In the genomic region with DNA sequence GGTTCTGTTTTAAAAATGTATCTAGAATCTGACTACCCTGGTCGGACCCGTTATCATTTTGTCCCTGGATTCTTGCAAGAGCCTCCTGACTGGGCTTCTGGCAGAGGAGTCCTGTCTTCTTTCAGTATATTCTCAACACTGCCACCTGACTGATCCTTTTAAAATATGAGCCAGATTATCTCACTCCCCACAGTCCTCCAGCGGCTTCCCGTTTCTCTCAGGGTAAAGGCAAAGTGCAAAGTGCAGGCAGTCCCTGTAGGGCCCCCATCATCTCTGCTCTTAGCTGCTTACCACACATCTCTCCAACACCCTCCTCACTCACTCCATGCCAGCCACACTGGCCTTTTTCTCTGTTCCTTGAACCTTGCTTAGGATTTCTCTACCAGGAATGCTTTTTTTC, we compare ENCODE assay signal across 10 cellular contexts. TPM values are rescaled to one million over a fixed set of nuclear protein-coding genes. Genes with fewer than 3 reads are reported as not detected.
DNase-seq lines count a peak whose midpoint lies in the region; ATAC-seq and TF ChIP-seq lines count a peak whose summit lies in the region.
"Had no signal": no experiment of that assay in that cellular context is flagged by ENCODE, and none has a peak within 500 bp of the region (broad histone marks: within the 10 kb centered on the region; RNA-seq: fewer than 3 reads in every experiment).

No MANE protein-coding gene starts in this region.

- H3K36me3 Mint-ChIP-seq in chondrocyte (ENCODE audit: low read depth), result no peaks in the 10 kb centered on the region

- H3K9me3 Mint-ChIP-seq in chondrocyte (ENCODE audit: low read depth), result peaks cover 5% of the 10 kb centered on the region
- H3K9me3 Mint-ChIP-seq: endodermal cell had no signal

- H3K4me3 ChIP-seq in NB4 (ENCODE audit: low read depth, low read length), result no peak overlapping the region
- H3K4me3 ChIP-seq: PC-9 had no signal

- H3K4me1 Mint-ChIP-seq in chondrocyte (ENCODE audit: low read depth), result peaks cover 72% of the 10 kb centered on the region

- no peak for TF ChIP-seq POLR2A in NB4 (IDR thresholded peaks at IDR 0.05; ENCODE audit: extremely low read depth, insufficient read length)

- no peak overlapping the region for H3K4me3 Mint-ChIP-seq in chondrocyte (ENCODE audit: unreplicated experiment)
- H3K4me3 Mint-ChIP-seq: endodermal cell had no signal

- H3K27me3 Mint-ChIP-seq in chondrocyte (ENCODE audit: low read depth), result no peaks in the 10 kb centered on the region

- ATAC-seq in GM21825 (IDR thresholded peaks at IDR 0.05; ENCODE audit: unreplicated experiment) (no peak), HG02970 (IDR thresholded peaks at IDR 0.05; ENCODE audit: low FRiP score, unreplicated experiment) (no peak)

- DNase-seq in A172 (ENCODE audit: low spot score) (peak; percentile 11), NB4 (ENCODE audit: low read depth) (peak; percentile 28), chondrocyte (ENCODE audit: low spot score) (no peak), mucosa of gallbladder (ENCODE audit: low spot score) (peak; percentile 54), COLO829 (ENCODE audit: low spot score) (no peak), NCI-H2029 treated with DMSO at 0.1 percent for 48 hours (lab: John Stamatoyannopoulos, UW) (no peak)
- DNase-seq: endodermal cell, PC-9 had no signal

- TF ChIP-seq CTCF in NB4 (IDR thresholded peaks at IDR 0.05; ENCODE audit: low read depth, low read length) (no peak), chondrocyte (IDR thresholded peaks at IDR 0.05) (no peak)

- H3K27ac Mint-ChIP-seq in chondrocyte (ENCODE audit: unreplicated experiment), result peak overlapping the region; percentile 89

RNA-seq across cellular contexts. Expression of a gene that starts 28.5 kb away (rescaled TPM):
- total RNA-seq in A172 (2014; rRNA removed; shearing (Covaris generic)), result 10.3 and 14.0 TPM in 2 replicates
- total RNA-seq in chondrocyte (33.8 to 39.7 TPM (median 37.7 TPM) in 3 replicates), mucosa of gallbladder (52.0 TPM)

Comparison
In these comparisons a context has a peak if more than half of its experiments do, and no peak if none do; other contexts are left out.
1. DNase-seq: peak in A172 (single experiment), NB4 (single experiment) and mucosa of gallbladder (single experiment); none in chondrocyte (single experiment), COLO829 (single experiment) and NCI-H2029 treated with DMSO at 0.1 percent for 48 hours (single experiment).